Comparison of ENCODE assay signal across 8 cellular contexts in the genomic region with DNA sequence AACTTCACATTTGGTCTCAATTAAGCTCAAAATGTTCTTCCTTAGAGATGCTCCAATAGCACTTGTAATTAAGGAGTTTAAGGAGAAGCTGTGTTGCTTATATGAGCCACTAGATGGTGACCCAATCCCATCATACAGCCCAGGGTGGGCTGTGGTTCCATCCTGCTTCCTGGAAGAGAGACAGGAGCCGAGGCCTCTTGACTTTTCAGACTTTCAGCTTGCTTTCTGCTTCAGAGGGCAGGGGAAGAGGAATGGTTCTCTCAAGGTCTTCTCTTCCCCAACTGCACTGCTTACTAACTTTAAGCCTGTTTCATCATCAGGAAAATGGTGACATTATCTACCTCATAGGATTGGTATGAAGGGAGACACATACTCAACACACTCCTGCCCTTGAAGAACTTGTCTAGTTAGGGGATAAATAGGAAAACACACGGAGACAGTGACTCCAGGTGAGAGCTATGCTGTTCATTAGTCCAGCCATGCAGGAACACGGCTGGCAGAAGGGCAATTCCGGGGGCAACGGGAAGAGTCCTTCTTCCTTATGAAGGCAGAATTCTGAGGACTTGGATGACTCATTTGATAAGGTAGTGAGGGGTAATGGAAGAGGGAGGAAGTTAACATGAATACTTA. TPM values are rescaled to one million over a fixed set of nuclear protein-coding genes. Genes with fewer than 3 reads are reported as not detected.
DNase-seq lines count a peak whose midpoint lies in the region; ATAC-seq and TF ChIP-seq lines count a peak whose summit lies in the region.

No MANE protein-coding gene starts in this region.

- POLR2A ChIA-PET in AG04449 (lab: Yijun Ruan, JAX), result interaction anchor here (1.2 kb wide), 1 partner anchor 14 kb away, joined by 3 read pairs; no protein-coding TSS in a partner anchor

- in situ Hi-C loops in GM13977 (cut with MboI; ENCODE audit: low pct_unique_long_range_greater_than_20kb, low sequenced_read_pairs, unreplicated experiment), result no loop called here

- intact Hi-C loops in left cardiac atrium (cut with DNase I), result loop anchor here in 1 of 2 donors (10.0 kb wide), 2 partner anchors 253 to 313 kb away; no protein-coding TSS in a partner anchor

- DNase-seq in AG04449 (ENCODE audit: low read depth, low spot score) (peak; percentile 28), GM13977 (ENCODE audit: low spot score) (no peak), NCI-H2081 treated with DMSO at 0.1 percent for 48 hours (lab: John Stamatoyannopoulos, UW) (peak; percentile 6), amniotic epithelial cell (ENCODE audit: low read depth) (peak; percentile 80), left cardiac atrium (no peak), retina (peak; percentile 76), CD1c-positive myeloid dendritic cell (ENCODE audit: extremely low spot score) (no peak)
- DNase-seq in stimulated activated CD4-positive, alpha-beta T cell treated with anti-CD3 and anti-CD28 coated beads, Interleukin-4, amount 100 ng/mL, for 24 hours, result no peak

- CTCF ChIA-PET in AG04449 (lab: Yijun Ruan, JAX), result interaction anchor here (0.7 to 13.9 kb wide), 46 partner anchors 8 to 385 kb away, joined by 3 to 160 read pairs (median 6); partner anchors contain the start of genes PKNOX2, SLC37A2 and TMEM218

- no peak overlapping the region for H3K4me3 ChIP-seq in AG04449 (ENCODE audit: low read depth, low read length)

- peak; percentile 57 for TF ChIP-seq CTCF in AG04449 (IDR thresholded peaks at IDR 0.05; ENCODE audit: insufficient read depth, low read length, missing control alignments)
- peak; percentile 59 for TF ChIP-seq CTCF in GM13977 (IDR thresholded peaks at IDR 0.05; ENCODE audit: extremely low read depth, insufficient read depth, missing control alignments)

- ATAC-seq in left cardiac atrium, result peak; percentile 90 to 91

RNA-seq across cellular contexts. Expression of gene TMEM218, which starts 20.1 kb away (rescaled TPM):
- total RNA-seq in left cardiac atrium, result 10 to 100 TPM; 10.9 to 12.8 TPM

RNA-seq across cellular contexts. Expression of gene SLC37A2, which starts 28.3 kb away (rescaled TPM):
- 1 to 10 TPM; 6.0 to 8.9 TPM for total RNA-seq in left cardiac atrium

Comparison
In these comparisons a context has a peak if more than half of its experiments do, and no peak if none do; other contexts are left out.
1. DNase-seq: peak in AG04449 (single experiment), NCI-H2081 treated with DMSO at 0.1 percent for 48 hours (single experiment), amniotic epithelial cell (single experiment) and retina (single experiment); none in GM13977 (single experiment), left cardiac atrium (single experiment), CD1c-positive myeloid dendritic cell (single experiment) and stimulated activated CD4-positive, alpha-beta T cell treated with anti-CD3 and anti-CD28 coated beads, Interleukin-4, amount 100 ng/mL, for 24 hours (single experiment).